9 cellular contexts compared by ENCODE assay signal in genomic region chr19:7098096-7098495, GRCh38. TPM values are rescaled to one million over a fixed set of nuclear protein-coding genes. Genes with fewer than 3 reads are reported as not detected.
DNase-seq lines count a peak whose midpoint lies in the region; ATAC-seq and TF ChIP-seq lines count a peak whose summit lies in the region.
"Had no signal": no experiment of that assay in that cellular context is flagged by ENCODE, and none has a peak within 500 bp of the region (broad histone marks: within the 10 kb centered on the region; RNA-seq: fewer than 3 reads in every experiment).

No MANE protein-coding gene starts in this region.

- no peak overlapping the region for H4K8ac ChIP-seq in mesendoderm (ENCODE audit: low read depth, low read length)

- H2BK5ac ChIP-seq in mesendoderm (ENCODE audit: low read length) = no peak overlapping the region

- peaks cover 21% of the 10 kb centered on the region for H3K9me3 ChIP-seq in CD4-positive, alpha-beta T cell (ENCODE audit: control insufficient read depth, low read length)
- no peaks in the 10 kb centered on the region for H3K9me3 ChIP-seq in MM.1S (replicated peaks; ENCODE audit: insufficient read depth, low read length)
- H3K9me3 ChIP-seq: pancreas had no signal

- intact Hi-C loops in CD4-positive, alpha-beta T cell (cut with DNase I, micrococcal nuclease) = no loop called here

- H3K79me1 ChIP-seq in mesendoderm (ENCODE audit: low read length) = no peaks in the 10 kb centered on the region

- 0 out of 2 replicates have a peak, but pooled peaks cover 13% of the 10 kb centered on the region for H3F3A ChIP-seq in MM.1S (ENCODE audit: insufficient read depth, low read length)

- no peak for DNase-seq in CD4-positive, alpha-beta T cell
- DNase-seq in MM.1S = no peak
- DNase-seq in central memory CD8-positive, alpha-beta T cell (ENCODE audit: low spot score in 2 of 2) = no peak
- DNase-seq in nephron progenitor cell = no peak
- DNase-seq in H4 (ENCODE audit: low spot score) = no peak
- DNase-seq in mesendoderm = no peak
- no peak for DNase-seq in kidney glomerular epithelial cell (lab: John Stamatoyannopoulos, UW)

- peak overlapping the region; percentile 94 for H3K4me3 Mint-ChIP-seq in CD4-positive, alpha-beta T cell
- peak overlapping the region; percentile 87 for H3K4me3 Mint-ChIP-seq in central memory CD8-positive, alpha-beta T cell
- H3K4me3 Mint-ChIP-seq in nephron progenitor cell = peak overlapping the region; percentile 93

- H3K4me1 ChIP-seq in MM.1S (ENCODE audit: low read length) (peaks cover 10% of the 10 kb centered on the region; the same call in 1 of the 2 replicates), mesendoderm (ENCODE audit: control insufficient read depth, low read depth, low read length) (no peaks in the 10 kb centered on the region)

- H3K27me3 ChIP-seq in CD4-positive, alpha-beta T cell (ENCODE audit: control insufficient read depth, insufficient read depth, low read length) = no peaks in the 10 kb centered on the region
- no peaks in the 10 kb centered on the region for H3K27me3 ChIP-seq in MM.1S (replicated peaks; ENCODE audit: insufficient read depth, low read length)
- no peaks in the 10 kb centered on the region for H3K27me3 ChIP-seq in mesendoderm (ENCODE audit: insufficient read depth, low read length, poor library complexity)
- H3K27me3 ChIP-seq: pancreas had no signal

- H2AK5ac ChIP-seq in mesendoderm (ENCODE audit: low read length) = no peak overlapping the region

- H3K4me2 ChIP-seq in MM.1S (ENCODE audit: low read depth, low read length) (peak overlapping the region; percentile 61), mesendoderm (ENCODE audit: low read length) (no peak overlapping the region)

- no peak overlapping the region for H2BK15ac ChIP-seq in mesendoderm (replicated peaks; ENCODE audit: low read depth)

- no peak overlapping the region for H3K18ac ChIP-seq in mesendoderm (ENCODE audit: low read length)

- ATAC-seq in CD4-positive, alpha-beta T cell (ENCODE audit: poor library complexity) = no peak
- ATAC-seq in central memory CD8-positive, alpha-beta T cell (replicated peaks; ENCODE audit: extremely low read depth, poor library complexity, severe bottlenecking) = no peak
- ATAC-seq in HG02852 (IDR thresholded peaks at IDR 0.05; ENCODE audit: unreplicated experiment) = no peak

- H3K36me3 ChIP-seq in MM.1S (replicated peaks; ENCODE audit: insufficient read depth, low read length) = no peaks in the 10 kb centered on the region
- no peaks in the 10 kb centered on the region for H3K36me3 ChIP-seq in mesendoderm (ENCODE audit: control insufficient read depth, insufficient read depth, low read length)
- H3K36me3 ChIP-seq: pancreas had no signal

- WGBS in mesendoderm (ENCODE audit: extremely low coverage, insufficient coverage, low lambda C conversion rate) = no CpG with 5 or more reads among the region's 3 CpGs

- no peaks in the 10 kb centered on the region for H3K9me2 ChIP-seq in MM.1S (replicated peaks; ENCODE audit: insufficient read depth, low read length)

- H4K5ac ChIP-seq in mesendoderm (ENCODE audit: low read length) = no peak overlapping the region

- no peak overlapping the region for H3K56ac ChIP-seq in mesendoderm (ENCODE audit: low read length)

- H3K36me3 Mint-ChIP-seq in CD4-positive, alpha-beta T cell (ENCODE audit: low read depth) = peaks cover 22% of the 10 kb centered on the region
- peaks cover 7% of the 10 kb centered on the region for H3K36me3 Mint-ChIP-seq in central memory CD8-positive, alpha-beta T cell (ENCODE audit: insufficient read depth)
- peaks cover 46% of the 10 kb centered on the region for H3K36me3 Mint-ChIP-seq in nephron progenitor cell (ENCODE audit: low read depth)

- no peak overlapping the region for H3K27ac ChIP-seq in CD4-positive, alpha-beta T cell (ENCODE audit: low read depth, low read length)
- H3K27ac ChIP-seq in MM.1S (ENCODE audit: low read length) = no peak overlapping the region
- no peak overlapping the region for H3K27ac ChIP-seq in mesendoderm (ENCODE audit: low read depth, low read length)

- no peak overlapping the region for H3K23ac ChIP-seq in mesendoderm (ENCODE audit: low read length)

- H3K27ac Mint-ChIP-seq in CD4-positive, alpha-beta T cell = peak overlapping the region; percentile 89
- H3K27ac Mint-ChIP-seq in central memory CD8-positive, alpha-beta T cell (ENCODE audit: low read depth) = peak overlapping the region; percentile 97
- H3K27ac Mint-ChIP-seq in nephron progenitor cell = no peak overlapping the region

- H3K4me3 ChIP-seq in MM.1S (ENCODE audit: low read length) (peak overlapping the region; percentile 70), mesendoderm (ENCODE audit: low read length) (no peak overlapping the region)

- no peaks in the 10 kb centered on the region for H3K27me3 Mint-ChIP-seq in CD4-positive, alpha-beta T cell
- H3K27me3 Mint-ChIP-seq in central memory CD8-positive, alpha-beta T cell = no peaks in the 10 kb centered on the region
- peaks cover 20% of the 10 kb centered on the region for H3K27me3 Mint-ChIP-seq in nephron progenitor cell (ENCODE audit: low read depth, poor library complexity)

- POLR2A ChIA-PET in CD4-positive, alpha-beta T cell (lab: Charles Lee) = interaction anchor here (2.0 to 3.4 kb wide), 3 partner anchors 9 to 251 kb away, joined by 12 to 55 read pairs (median 26); partner anchors contain the start of genes ARHGEF18 and ZNF557

- CTCF ChIA-PET in CD4-positive, alpha-beta T cell (lab: Charles Lee) = interaction anchor here (0.7 kb wide), 1 partner anchor 51 kb away, joined by 3 read pairs; no protein-coding TSS in a partner anchor

- no peak overlapping the region for H3K4ac ChIP-seq in mesendoderm (ENCODE audit: low read depth, low read length)

- no peak overlapping the region; the same call in 1 of the 2 replicates for H3K9ac ChIP-seq in MM.1S (ENCODE audit: low read length)
- H3K9ac ChIP-seq in mesendoderm (ENCODE audit: low read length) = no peak overlapping the region

- H2AFZ ChIP-seq in MM.1S (ENCODE audit: low read length) = peak overlapping the region; percentile 67; the same call in 1 of the 2 replicates

- no peaks in the 10 kb centered on the region for H3K79me2 ChIP-seq in MM.1S (ENCODE audit: low read length)
- no peaks in the 10 kb centered on the region for H3K79me2 ChIP-seq in mesendoderm (ENCODE audit: control insufficient read depth, insufficient read depth, low read length)

- H4K20me1 ChIP-seq in MM.1S (ENCODE audit: insufficient read depth, low read length) = no peaks in the 10 kb centered on the region

- H3K9me3 Mint-ChIP-seq in CD4-positive, alpha-beta T cell = peaks cover 12% of the 10 kb centered on the region
- peaks cover 12% of the 10 kb centered on the region for H3K9me3 Mint-ChIP-seq in central memory CD8-positive, alpha-beta T cell
- peaks cover 49% of the 10 kb centered on the region for H3K9me3 Mint-ChIP-seq in nephron progenitor cell

- TF ChIP-seq CTCF in CD4-positive, alpha-beta T cell (IDR thresholded peaks at IDR 0.05) = no peak
- TF ChIP-seq CTCF in MM.1S (IDR thresholded peaks at IDR 0.05; ENCODE audit: low read length) (no peak), nephron progenitor cell (IDR thresholded peaks at IDR 0.05) (no peak)

- no peak overlapping the region for H2BK120ac ChIP-seq in mesendoderm (ENCODE audit: low read depth, low read length)

- peaks cover 40% of the 10 kb centered on the region for H3K4me1 Mint-ChIP-seq in CD4-positive, alpha-beta T cell (ENCODE audit: low read depth)
- H3K4me1 Mint-ChIP-seq in central memory CD8-positive, alpha-beta T cell = peaks cover 13% of the 10 kb centered on the region
- H3K4me1 Mint-ChIP-seq in nephron progenitor cell = peaks cover 15% of the 10 kb centered on the region

RNA-seq across cellular contexts. Expression of gene ZNF557, which starts 28.6 kb away (rescaled TPM):
- 10 to 100 TPM; 15.8 to 17.4 TPM for total RNA-seq in CD4-positive, alpha-beta T cell
- 14.2 and 17.7 TPM in 2 replicates for total RNA-seq in H4 (2014; rRNA removed; shearing (Covaris generic))
- 3.2 TPM for polyA plus RNA-seq in mesendoderm (2013, experiment 1 of 2)
- 3.0 TPM for polyA plus RNA-seq in mesendoderm (2013, experiment 2 of 2)

RNA-seq across cellular contexts. Expression of gene MBD3L3, which starts 39.6 kb away (rescaled TPM):
- total RNA-seq in CD4-positive, alpha-beta T cell = not detected
- not detected in 2 replicates for total RNA-seq in H4 (2014; rRNA removed; shearing (Covaris generic))
- polyA plus RNA-seq in mesendoderm (2013, experiment 1 of 2) = not detected
- polyA plus RNA-seq in mesendoderm (2013, experiment 2 of 2) = not detected
- total RNA-seq: pancreas had no signal
- polyA plus RNA-seq: pancreas had no signal

RNA-seq across cellular contexts. Expression of gene MBD3L2, which starts 49.0 kb away (rescaled TPM):
- not detected for total RNA-seq in CD4-positive, alpha-beta T cell
- not detected in 2 replicates for total RNA-seq in H4 (2014; rRNA removed; shearing (Covaris generic))
- not detected for polyA plus RNA-seq in mesendoderm (2013, experiment 1 of 2)
- polyA plus RNA-seq in mesendoderm (2013, experiment 2 of 2) = not detected
- total RNA-seq: pancreas had no signal
- polyA plus RNA-seq: pancreas had no signal

RNA-seq across cellular contexts. Expression of gene MBD3L4, which starts 58.1 kb away (rescaled TPM):
- total RNA-seq in CD4-positive, alpha-beta T cell = not detected
- total RNA-seq in H4 (2014; rRNA removed; shearing (Covaris generic)) = not detected in 2 replicates
- polyA plus RNA-seq in mesendoderm (2013, experiment 1 of 2) = not detected
- not detected for polyA plus RNA-seq in mesendoderm (2013, experiment 2 of 2)
- total RNA-seq: pancreas had no signal
- polyA plus RNA-seq: pancreas had no signal
